In genomic region chr1:227562923-227563318, GRCh38 we compare ENCODE assay signal across 9 cellular contexts. TPM values are rescaled to one million over a fixed set of nuclear protein-coding genes. Genes with fewer than 3 reads are reported as not detected.
DNase-seq lines count a peak whose midpoint lies in the region; TF ChIP-seq lines count a peak whose summit lies in the region.
"Had no signal": no experiment of that assay in that cellular context is flagged by ENCODE, and none has a peak within 500 bp of the region (broad histone marks: within the 10 kb centered on the region; RNA-seq: fewer than 3 reads in every experiment).

No MANE protein-coding gene starts in this region.

- H3K79me2 ChIP-seq in mammary epithelial cell (ENCODE audit: insufficient read depth, low read length) = peaks cover 28% of the 10 kb centered on the region

- WGBS in mammary epithelial cell (ENCODE audit: low coverage, missing lambda C conversion rate) = 77% methylated on average over 10 of the region's 10 CpGs

- peak overlapping the region; percentile 89 to 97 (median 96) for H3K27ac Mint-ChIP-seq in CD8-positive, alpha-beta memory T cell
- H3K27ac Mint-ChIP-seq in neural crest cell (ENCODE audit: unreplicated experiment) = peak overlapping the region; percentile 100

- TF ChIP-seq CTCF in mammary epithelial cell (conservative IDR thresholded peaks at IDR 0.05 in 1 of 2, IDR thresholded peaks at IDR 0.05 in 1 of 2; ENCODE audit: extremely low read depth in 1 of 2, insufficient read depth in 1 of 2, low read depth in 1 of 2, low read length in 2 of 2) (no peak), neural crest cell (conservative IDR thresholded peaks at IDR 0.05) (no peak)

- no peaks in the 10 kb centered on the region for H3K27me3 ChIP-seq in CD8-positive, alpha-beta memory T cell (ENCODE audit: insufficient read depth, low read length, poor library complexity, severe bottlenecking)
- H3K27me3 ChIP-seq in mammary epithelial cell (ENCODE audit: insufficient read depth, low read length) = no peaks in the 10 kb centered on the region
- H3K27me3 ChIP-seq: ascending aorta had no signal

- peak overlapping the region; percentile 91 to 99 (median 96) for H3K4me3 Mint-ChIP-seq in CD8-positive, alpha-beta memory T cell
- H3K4me3 Mint-ChIP-seq in neural crest cell = peak overlapping the region; percentile 97

- POLR2A ChIA-PET in CD8-positive, alpha-beta memory T cell (lab: Charles Lee) = interaction anchor here (0.5 kb wide), 1 partner anchor 844 kb away, joined by 7 read pairs; the partner anchor contains the start of gene TRIM11

- H3K36me3 ChIP-seq in CD8-positive, alpha-beta memory T cell (ENCODE audit: insufficient read depth, low read length) = no peaks in the 10 kb centered on the region
- H3K36me3 ChIP-seq in mammary epithelial cell (ENCODE audit: insufficient read depth, low read length) = no peaks in the 10 kb centered on the region
- H3K36me3 ChIP-seq: ascending aorta had no signal

- intact Hi-C loops in mammary epithelial cell (cut with micrococcal nuclease) = loop anchor here (1.0 kb wide), 2 partner anchors 21 to 171 kb away; no protein-coding TSS in a partner anchor

- peaks cover 8% of the 10 kb centered on the region for H3K4me1 ChIP-seq in CD8-positive, alpha-beta memory T cell (ENCODE audit: insufficient read depth, low read length)
- peaks cover 6% of the 10 kb centered on the region for H3K4me1 ChIP-seq in mammary epithelial cell (ENCODE audit: insufficient read depth, low read length)

- peaks cover 32 to 44% (median 33%) of the 10 kb centered on the region in 3 donors for H3K4me1 Mint-ChIP-seq in CD8-positive, alpha-beta memory T cell
- peaks cover 38% of the 10 kb centered on the region for H3K4me1 Mint-ChIP-seq in neural crest cell

- no peak for DNase-seq in CD8-positive, alpha-beta memory T cell
- no peak for DNase-seq in Jurkat, Clone E6-1 (ENCODE audit: low read depth, low spot score)
- DNase-seq in mammary epithelial cell = no peak
- DNase-seq in neural crest cell (ENCODE audit: low read depth, low spot score) = no peak
- DNase-seq in DMS153 (lab: John Stamatoyannopoulos, UW) = no peak
- DNase-seq in SKM-1 treated with dmso at 0.1 percent for 144 hours (lab: John Stamatoyannopoulos, UW; ENCODE audit: unreplicated experiment) = no peak
- DNase-seq in stimulated activated CD8-positive, alpha-beta memory T cell treated with anti-CD3 and anti-CD28 coated beads, Interleukin-4, amount 100 ng/mL, for 48 hours = no peak
- DNase-seq in substantia nigra (lab: John Stamatoyannopoulos, UW) = no peak

- CTCF ChIA-PET in CD8-positive, alpha-beta memory T cell (lab: Charles Lee) = interaction anchor here (1.0 to 2.5 kb wide), 2 partner anchors 20 to 22 kb away, joined by 3 to 18 read pairs; no protein-coding TSS in a partner anchor
- CTCF ChIA-PET in mammary epithelial cell (lab: Charles Lee; ENCODE audit: low non-redundant PET) = interaction anchor here (0.5 kb wide), 1 partner anchor 14 kb away, joined by 4 read pairs; no protein-coding TSS in a partner anchor

- H3K27ac ChIP-seq in CD8-positive, alpha-beta memory T cell (ENCODE audit: low read depth, low read length) = peak overlapping the region; percentile 85
- H3K27ac ChIP-seq in mammary epithelial cell (ENCODE audit: insufficient read depth, low read depth, low read length) = no peak overlapping the region
- no peak overlapping the region for H3K27ac ChIP-seq in substantia nigra (ENCODE audit: low read depth, low read length, poor library complexity, severe bottlenecking)

- BruUV-seq in mammary epithelial cell (replicated peaks; lab: Mats Ljungman, UMichigan) = no TSS peak

- H3K36me3 Mint-ChIP-seq in CD8-positive, alpha-beta memory T cell = peaks cover 0 to 12% (median 5%) of the 10 kb centered on the region in 3 donors
- H3K36me3 Mint-ChIP-seq in neural crest cell (ENCODE audit: low read depth) = peaks cover 34% of the 10 kb centered on the region

- in situ Hi-C loops in mammary epithelial cell (cut with MboI; ENCODE audit: low sequenced_read_pairs in 2 of 2) = no loop called here

- dilution Hi-C loops in mammary epithelial cell (cut with HindIII; ENCODE audit: low sequenced_read_pairs) = loop anchor here (5.0 kb wide), 1 partner anchor 79 kb away; no protein-coding TSS in a partner anchor

- peaks cover 25 to 30% of the 10 kb centered on the region in 2 donors for H3K27me3 Mint-ChIP-seq in CD8-positive, alpha-beta memory T cell
- no peaks in the 10 kb centered on the region for H3K27me3 Mint-ChIP-seq in neural crest cell (ENCODE audit: low read depth)

- H2AFZ ChIP-seq in mammary epithelial cell (ENCODE audit: low read depth, low read length) = peak overlapping the region; percentile 96

- H3K9ac ChIP-seq in mammary epithelial cell (ENCODE audit: insufficient read depth, low read length) = no peak overlapping the region

- no peaks in the 10 kb centered on the region for H3K9me3 Mint-ChIP-seq in CD8-positive, alpha-beta memory T cell
- peaks cover 16% of the 10 kb centered on the region for H3K9me3 Mint-ChIP-seq in neural crest cell

- no peak overlapping the region for H3K4me2 ChIP-seq in mammary epithelial cell (ENCODE audit: insufficient read depth, low read depth, low read length)

- H4K20me1 ChIP-seq in mammary epithelial cell (ENCODE audit: insufficient read depth, low read length) = no peaks in the 10 kb centered on the region

- no peaks in the 10 kb centered on the region for H3K9me3 ChIP-seq in CD8-positive, alpha-beta memory T cell (ENCODE audit: low read length)
- peaks cover 4% of the 10 kb centered on the region for H3K9me3 ChIP-seq in mammary epithelial cell (replicated peaks; ENCODE audit: insufficient read depth, low read length)
- H3K9me3 ChIP-seq: ascending aorta had no signal

- H3K4me3 ChIP-seq in CD8-positive, alpha-beta memory T cell (ENCODE audit: low read length) = peak overlapping the region; percentile 68
- H3K4me3 ChIP-seq in Jurkat, Clone E6-1 (ENCODE audit: low read length) = peak overlapping the region; percentile 72
- H3K4me3 ChIP-seq in mammary epithelial cell (replicated peaks in 1 of 3; ENCODE audit: insufficient read depth in 1 of 3, low read depth in 2 of 3, low read length in 3 of 3) = peak overlapping the region in 2 of 3 experiments; percentile 83 to 99

RNA-seq across cellular contexts. Expression of gene ZNF678, which starts 0.4 kb away (rescaled TPM):
- total RNA-seq in CD8-positive, alpha-beta memory T cell = 1 to 10 TPM; 8.2 to 8.5 TPM
- polyA plus RNA-seq in CD8-positive, alpha-beta memory T cell = 4.0 TPM
- 7.1 TPM for polyA plus RNA-seq in Jurkat, Clone E6-1 (2012; ENCODE audit: insufficient read depth, insufficient read length)
- total RNA-seq in mammary epithelial cell (1 to 10 TPM; 4.1 to 5.8 TPM), neural crest cell (26.6 and 29.9 TPM in 2 replicates)
- polyA plus RNA-seq in mammary epithelial cell = 1.7 TPM
- 14.0 TPM for polyA minus RNA-seq in mammary epithelial cell
